In the genomic region with DNA sequence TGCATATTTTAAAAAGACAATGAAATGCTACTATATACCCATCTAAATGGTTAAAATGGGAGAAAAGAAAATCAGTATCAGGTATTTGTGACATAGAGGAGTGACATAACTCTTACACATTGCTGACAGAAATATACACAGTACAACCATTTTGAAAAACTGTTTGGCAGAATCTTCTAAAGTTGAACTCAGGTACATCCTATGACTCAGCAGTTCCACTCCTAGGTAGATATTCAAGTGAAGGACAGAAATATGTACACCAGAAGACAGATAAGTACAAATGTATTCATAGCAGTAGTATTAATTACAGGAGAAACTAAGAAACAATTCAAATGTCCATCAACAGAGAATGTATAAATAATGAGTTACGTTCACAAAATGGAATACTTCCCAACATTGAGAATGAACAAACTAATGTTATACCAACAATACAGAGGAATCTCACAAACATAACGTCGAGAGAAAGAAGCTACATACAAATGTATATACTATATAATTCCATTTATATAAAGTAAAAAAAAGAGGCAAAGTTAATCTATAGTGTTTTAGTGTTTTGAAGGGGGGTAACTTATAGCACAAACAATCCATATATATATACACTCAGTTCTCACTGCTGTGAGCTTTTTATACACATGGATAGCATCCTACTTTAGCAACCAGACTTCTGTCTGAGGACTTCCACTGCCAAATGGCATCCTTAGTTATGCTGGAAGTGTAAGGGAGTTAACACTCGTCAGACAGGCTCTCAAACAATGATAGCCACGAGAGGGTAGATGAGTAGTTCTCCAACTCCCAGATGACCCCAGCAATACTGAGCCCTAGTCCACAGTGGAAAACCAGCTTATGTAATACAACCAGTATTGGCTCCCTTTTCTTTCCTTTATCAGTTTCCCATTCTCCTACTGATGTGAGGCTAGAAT, we compare ENCODE assay signal across 23 cellular contexts.
"Had no signal": no experiment of that assay in that cellular context is flagged by ENCODE, and none has a peak within 500 bp of the region (broad histone marks: within the 10 kb centered on the region; RNA-seq: fewer than 3 reads in every experiment).

No MANE protein-coding gene starts in this region.

- H3K27me3 Mint-ChIP-seq: activated CD4-positive, alpha-beta T cell treated with anti-CD3 and anti-CD28 coated beads, Interleukin-2, amount 10 ng/mL, durations not matched to agents 24 days and 14 days; activated CD8-positive, alpha-beta T cell treated with anti-CD3 and anti-CD28 coated beads for 36 hours; activated naive CD8-positive, alpha-beta T cell treated with anti-CD3 and anti-CD28 coated beads for 36 hours; activated T-helper 17 cell treated with anti-CD3 and anti-CD28 coated beads, Interleukin-2, amount 50 U/mL, for 72 hours; naive B cell; type B pancreatic cell had no signal

- DNase-seq: activated CD4-positive, alpha-beta T cell treated with anti-CD3 and anti-CD28 coated beads, Interleukin-2, amount 10 ng/mL, durations not matched to agents 24 days and 14 days; activated CD8-positive, alpha-beta T cell treated with anti-CD3 and anti-CD28 coated beads for 36 hours; activated naive CD4-positive, alpha-beta T cell; activated naive CD8-positive, alpha-beta T cell treated with anti-CD3 and anti-CD28 coated beads for 36 hours; activated T-cell treated with anti-CD3 and anti-CD28 coated beads, Interleukin-2, amount 50 U/mL, for 1 hour; amniotic stem cell; dermis blood vessel endothelial cell; effector memory CD4-positive, alpha-beta T cell; foreskin fibroblast; hippocampal formation; left colon; naive B cell; right cardiac atrium; small intestine; stimulated activated CD4-positive, alpha-beta T cell treated with anti-CD3 and anti-CD28 coated beads, Interleukin-4, amount 100 ng/mL, for 1 hour; stomach; T-helper 1 cell; T1000 had no signal

- H3K27ac ChIP-seq: cardiac muscle cell, prostate gland, stomach had no signal

- H3K9me3 ChIP-seq: prostate gland, stomach had no signal

- H3K4me1 Mint-ChIP-seq: activated CD4-positive, alpha-beta T cell treated with anti-CD3 and anti-CD28 coated beads, Interleukin-2, amount 10 ng/mL, durations not matched to agents 24 days and 14 days; activated T-helper 17 cell treated with anti-CD3 and anti-CD28 coated beads, Interleukin-2, amount 50 U/mL, for 72 hours had no signal

- H3K36me3 ChIP-seq: cardiac muscle cell, prostate gland had no signal

- H3K9me3 Mint-ChIP-seq: activated CD4-positive, alpha-beta T cell treated with anti-CD3 and anti-CD28 coated beads, Interleukin-2, amount 10 ng/mL, durations not matched to agents 24 days and 14 days; activated CD8-positive, alpha-beta T cell treated with anti-CD3 and anti-CD28 coated beads for 36 hours; activated naive CD8-positive, alpha-beta T cell treated with anti-CD3 and anti-CD28 coated beads for 36 hours; activated T-helper 17 cell treated with anti-CD3 and anti-CD28 coated beads, Interleukin-2, amount 50 U/mL, for 72 hours; naive B cell; neural crest cell; type B pancreatic cell had no signal

- H3K4me3 ChIP-seq: cardiac muscle cell, prostate gland, stomach had no signal

- H3K4me3 Mint-ChIP-seq: activated CD4-positive, alpha-beta T cell treated with anti-CD3 and anti-CD28 coated beads, Interleukin-2, amount 10 ng/mL, durations not matched to agents 24 days and 14 days; activated CD8-positive, alpha-beta T cell treated with anti-CD3 and anti-CD28 coated beads for 36 hours; activated naive CD8-positive, alpha-beta T cell treated with anti-CD3 and anti-CD28 coated beads for 36 hours; activated T-helper 17 cell treated with anti-CD3 and anti-CD28 coated beads, Interleukin-2, amount 50 U/mL, for 72 hours; naive B cell; neural crest cell; type B pancreatic cell had no signal

- H3K4me1 ChIP-seq: prostate gland, stomach had no signal

- H3K27me3 ChIP-seq: cardiac muscle cell, stomach had no signal

- H3K27ac Mint-ChIP-seq: activated CD4-positive, alpha-beta T cell treated with anti-CD3 and anti-CD28 coated beads, Interleukin-2, amount 10 ng/mL, durations not matched to agents 24 days and 14 days; activated CD8-positive, alpha-beta T cell treated with anti-CD3 and anti-CD28 coated beads for 36 hours; activated naive CD8-positive, alpha-beta T cell treated with anti-CD3 and anti-CD28 coated beads for 36 hours; activated T-helper 17 cell treated with anti-CD3 and anti-CD28 coated beads, Interleukin-2, amount 50 U/mL, for 72 hours; type B pancreatic cell had no signal

- ATAC-seq: activated CD8-positive, alpha-beta T cell treated with anti-CD3 and anti-CD28 coated beads for 36 hours; activated T-helper 17 cell treated with anti-CD3 and anti-CD28 coated beads, Interleukin-2, amount 50 U/mL, for 72 hours; left colon; right cardiac atrium had no signal
